In genomic region chr6:71585472-71585871, GRCh38 we compare ENCODE assay signal across 20 cellular contexts.
"Had no signal": no experiment of that assay in that cellular context is flagged by ENCODE, and none has a peak within 500 bp of the region (broad histone marks: within the 10 kb centered on the region; RNA-seq: fewer than 3 reads in every experiment).

No MANE protein-coding gene starts in this region.

- H3K36me3 ChIP-seq: ovary, right lobe of liver, thoracic aorta, tibial nerve, vagina had no signal

- H3K4me3 Mint-ChIP-seq: naive thymus-derived CD8-positive, alpha-beta T cell; nephron progenitor cell; stimulated activated memory B cell treated with anti-CD40 and anti-IgM and Interleukin-4, amounts not matched to agents 10 μg/mL and 1 μg/mL and 100 μg/mL, for 72 hours had no signal

- DNase-seq: central memory CD4-positive, alpha-beta T cell; effector CD4-positive, alpha-beta T cell; left colon; mammary epithelial cell; nephron progenitor cell; occipital lobe; retina; right lobe of liver; stimulated activated CD4-positive, alpha-beta T cell treated with anti-CD3 and anti-CD28 coated beads, Interleukin-4, amount 100 ng/mL, for 4 hours; stimulated activated naive CD8-positive, alpha-beta T cell treated with anti-CD3 and anti-CD28 coated beads, Interleukin-15, Interleukin-2, amounts not matched to agents 100 U/mL and 50 U/mL, for 24 hours had no signal

- H3K4me1 Mint-ChIP-seq: naive thymus-derived CD8-positive, alpha-beta T cell; stimulated activated memory B cell treated with anti-CD40 and anti-IgM and Interleukin-4, amounts not matched to agents 10 μg/mL and 1 μg/mL and 100 μg/mL, for 72 hours had no signal

- H3K27ac ChIP-seq: dorsolateral prefrontal cortex, ovary, right lobe of liver, thoracic aorta, tibial nerve, vagina had no signal

- FAIRE-seq: colon, frontal cortex, keratinocyte had no signal

- H3K27me3 ChIP-seq: ovary, right lobe of liver, tibial nerve, vagina had no signal

- H3K4me3 ChIP-seq: dorsolateral prefrontal cortex, ovary, right lobe of liver, thoracic aorta, tibial nerve, vagina had no signal

- H3K36me3 Mint-ChIP-seq: naive thymus-derived CD8-positive, alpha-beta T cell; stimulated activated memory B cell treated with anti-CD40 and anti-IgM and Interleukin-4, amounts not matched to agents 10 μg/mL and 1 μg/mL and 100 μg/mL, for 72 hours had no signal

- H3K9me3 ChIP-seq: ovary, right lobe of liver, thoracic aorta, vagina had no signal

- H3K27ac Mint-ChIP-seq: nephron progenitor cell; stimulated activated memory B cell treated with anti-CD40 and anti-IgM and Interleukin-4, amounts not matched to agents 10 μg/mL and 1 μg/mL and 100 μg/mL, for 72 hours had no signal

- H3K4me1 ChIP-seq: right lobe of liver, tibial nerve, vagina had no signal
